In genomic region chr17:8186446-8186786, GRCh38 we compare ENCODE assay signal across 8 cellular contexts. TPM values are rescaled to one million over a fixed set of nuclear protein-coding genes. Genes with fewer than 3 reads are reported as not detected.
DNase-seq lines count a peak whose midpoint lies in the region; ATAC-seq and TF ChIP-seq lines count a peak whose summit lies in the region.

No MANE protein-coding gene starts in this region.

- H2AFZ ChIP-seq in OCI-LY7 (ENCODE audit: low read length) = peak overlapping the region; percentile 75; the same call in 1 of the 2 replicates

- intact Hi-C loops in OCI-LY7 (cut with micrococcal nuclease; ENCODE audit: unreplicated experiment) = loop anchor here (1.0 kb wide), 1 partner anchor 114 kb away; no protein-coding TSS in a partner anchor

- H4K20me1 ChIP-seq in OCI-LY7 (ENCODE audit: insufficient read depth, low read length) = peaks cover 6% of the 10 kb centered on the region; the same call in 1 of the 2 replicates

- no peaks in the 10 kb centered on the region for H3K9me2 ChIP-seq in OCI-LY7 (ENCODE audit: insufficient read depth, low read length)

- in situ Hi-C loops in ACHN (cut with HindIII; ENCODE audit: low pct_ligation_motif_present, low pct_unique_long_range_greater_than_20kb, low sequenced_read_pairs) = no loop called here

- H3K36me3 ChIP-seq in OCI-LY7 (ENCODE audit: insufficient read depth, low read length) (no peaks in the 10 kb centered on the region), skeletal muscle tissue (ENCODE audit: control insufficient read depth in 3 of 3, insufficient read depth in 3 of 3, low read length in 3 of 3) (no peaks in the 10 kb centered on the region)

- peak; percentile 31 for TF ChIP-seq POLR2A in GM18505 (IDR thresholded peaks at IDR 0.05; ENCODE audit: borderline replicate concordance, extremely low read depth, insufficient read depth, insufficient read length)

- H3K27me3 ChIP-seq in skeletal muscle tissue (ENCODE audit: control insufficient read depth in 3 of 3, insufficient read depth in 3 of 3, low read length in 3 of 3) = no peaks in the 10 kb centered on the region

- peaks cover 11% of the 10 kb centered on the region; the same call in 1 of the 2 replicates for H3K79me2 ChIP-seq in OCI-LY7 (ENCODE audit: insufficient read depth, low read depth, low read length)

- no TSS peak for BruUV-seq in OCI-LY7 (replicated peaks; lab: Mats Ljungman, UMichigan)

- POLR2A ChIA-PET in OCI-LY7 (lab: Charles Lee) = interaction anchor here (0.6 to 1.0 kb wide), 2 partner anchors 25 to 30 kb away, joined by 4 to 6 read pairs; no protein-coding TSS in a partner anchor
- POLR2A ChIA-PET in HEK293T (lab: Yijun Ruan, JAX) = interaction anchor here (0.8 to 10.5 kb wide), 8 partner anchors 9 to 109 kb away, joined by 3 to 135 read pairs (median 4); partner anchors contain the start of genes AURKB and SLC25A35

- TF ChIP-seq CTCF in OCI-LY7 (conservative IDR thresholded peaks at IDR 0.05; ENCODE audit: low read length) (no peak; the same call in 1 of the 2 replicates), fibroblast of villous mesenchyme (IDR thresholded peaks at IDR 0.05; ENCODE audit: insufficient read depth, low read depth, low read length) (no peak)

- H3K9me3 ChIP-seq in OCI-LY7 (ENCODE audit: low read length) (no peaks in the 10 kb centered on the region), skeletal muscle tissue (ENCODE audit: control insufficient read depth in 3 of 3, low read length in 3 of 3) (no peaks in the 10 kb centered on the region)

- peak; percentile 1 for ATAC-seq in GM18505 (IDR thresholded peaks at IDR 0.05; ENCODE audit: unreplicated experiment)

- CTCF ChIA-PET in OCI-LY7 (lab: Charles Lee; ENCODE audit: unreplicated experiment) (no interaction called here), HEK293T (lab: Yijun Ruan, JAX) (interaction anchor here (0.5 to 1.4 kb wide), 3 partner anchors 35 to 67 kb away, joined by 3 to 5 read pairs (median 3); partner anchors contain the start of gene HES7)

- H3K4me1 ChIP-seq in OCI-LY7 (ENCODE audit: insufficient read depth, low read length, poor library complexity, severe bottlenecking) (peaks cover 26% of the 10 kb centered on the region), skeletal muscle tissue (ENCODE audit: control insufficient read depth in 3 of 3, insufficient read depth in 3 of 3, low read length in 3 of 3) (peaks cover 32 to 37% (median 37%) of the 10 kb centered on the region in 3 donors)

- DNase-seq in OCI-LY7 (ENCODE audit: low spot score) (no peak), fibroblast of villous mesenchyme (ENCODE audit: low read depth) (no peak), ACHN (no peak), NCI-H128 (lab: John Stamatoyannopoulos, UW; ENCODE audit: unreplicated experiment) (no peak), NOMO-1 treated with DMSO at 0.1 percent for 48 hours (lab: John Stamatoyannopoulos, UW; ENCODE audit: unreplicated experiment) (no peak), HEK293T (ENCODE audit: extremely low spot score) (no peak)

- H3K4me2 ChIP-seq in OCI-LY7 (ENCODE audit: low read length) = peak overlapping the region; percentile 91

- H3K4me3 ChIP-seq in OCI-LY7 (ENCODE audit: low read depth, low read length, poor library complexity, severe bottlenecking) = peak overlapping the region; percentile 83
- peak overlapping the region; percentile 98 for H3K4me3 ChIP-seq in fibroblast of villous mesenchyme (ENCODE audit: low read depth, low read length)
- peak overlapping the region; percentile 87 to 96 (median 94) for H3K4me3 ChIP-seq in skeletal muscle tissue (ENCODE audit: low read length in 3 of 3)

- H3K27ac ChIP-seq in OCI-LY7 (ENCODE audit: low read depth, low read length, poor library complexity, severe bottlenecking) = peak overlapping the region; percentile 92
- H3K27ac ChIP-seq in skeletal muscle tissue (ENCODE audit: low read depth, low read length) = peak overlapping the region; percentile 77

- peak overlapping the region; percentile 82 to 89 (median 84) for H3K9ac ChIP-seq in skeletal muscle tissue (ENCODE audit: low read depth in 1 of 3, low read length in 3 of 3)

TF ChIP-seq in HEK293T, 16 proteins besides CTCF, POLR2A, EP300 and RAD21:
- TF ChIP-seq TARDBP (IDR thresholded peaks at IDR 0.05) (no peak), FOXM1 (IDR thresholded peaks at IDR 0.05; ENCODE audit: borderline replicate concordance) (no peak), LEF1 (IDR thresholded peaks at IDR 0.05; ENCODE audit: borderline replicate concordance) (no peak), ELF4 (IDR thresholded peaks at IDR 0.05) (no peak), FOXK2 (IDR thresholded peaks at IDR 0.05) (no peak), L3MBTL2 (conservative IDR thresholded peaks at IDR 0.05) (no peak; the same call in 1 of the 2 replicates), CTBP1 (IDR thresholded peaks at IDR 0.05; ENCODE audit: borderline replicate concordance) (no peak), SP1 (IDR thresholded peaks at IDR 0.05) (no peak), FOXA1 (IDR thresholded peaks at IDR 0.05) (no peak), PKNOX1 (IDR thresholded peaks at IDR 0.05) (no peak), SUZ12 (IDR thresholded peaks at IDR 0.05) (no peak), BHLHE40 (IDR thresholded peaks at IDR 0.05; ENCODE audit: borderline replicate concordance) (no peak)

RNA-seq across cellular contexts. Expression of gene BORCS6, which starts 3.6 kb away (rescaled TPM):
- total RNA-seq in OCI-LY7 (2014; rRNA removed; shearing (Covaris generic)) = 13.9 and 14.3 TPM in 2 replicates
- 12.0 and 12.7 TPM in 2 replicates for total RNA-seq in OCI-LY7 (2022)
- total RNA-seq in fibroblast of villous mesenchyme = 6.0 and 8.4 TPM in 2 replicates
- 4.7 TPM for total RNA-seq in skeletal muscle tissue

RNA-seq across cellular contexts. Expression of gene TMEM107, which starts 10.2 kb away (rescaled TPM):
- total RNA-seq in OCI-LY7 (2014; rRNA removed; shearing (Covaris generic)) = 34.6 and 57.0 TPM in 2 replicates
- total RNA-seq in OCI-LY7 (2022) (43.9 and 45.4 TPM in 2 replicates), fibroblast of villous mesenchyme (15.5 and 23.7 TPM in 2 replicates), skeletal muscle tissue (25.1 TPM)

RNA-seq across cellular contexts. Expression of gene VAMP2, which starts 23.7 kb away (rescaled TPM):
- total RNA-seq in OCI-LY7 (2014; rRNA removed; shearing (Covaris generic)) = 10.4 and 21.2 TPM in 2 replicates
- 40.9 and 45.1 TPM in 2 replicates for total RNA-seq in OCI-LY7 (2022)
- total RNA-seq in fibroblast of villous mesenchyme = 5.6 and 6.1 TPM in 2 replicates
- 8.4 TPM for total RNA-seq in skeletal muscle tissue

RNA-seq across cellular contexts. Expression of gene AURKB, which starts 24.0 kb away (rescaled TPM):
- total RNA-seq in OCI-LY7 (2014; rRNA removed; shearing (Covaris generic)) = 248 and 283 TPM in 2 replicates
- total RNA-seq in OCI-LY7 (2022) = 310 and 323 TPM in 2 replicates
- 12.9 and 19.0 TPM in 2 replicates for total RNA-seq in fibroblast of villous mesenchyme
- 5.7 TPM for total RNA-seq in skeletal muscle tissue

RNA-seq across cellular contexts. Expression of gene PER1, which starts 34.2 kb away (rescaled TPM):
- 13.9 and 15.4 TPM in 2 replicates for total RNA-seq in OCI-LY7 (2014; rRNA removed; shearing (Covaris generic))
- total RNA-seq in OCI-LY7 (2022) (38.0 and 48.0 TPM in 2 replicates), fibroblast of villous mesenchyme (5.5 and 12.5 TPM in 2 replicates), skeletal muscle tissue (37.1 TPM)
